ENCODE assay signal across 11 cellular contexts in genomic region chr7:22860337-22860736, GRCh38. TPM values are rescaled to one million over a fixed set of nuclear protein-coding genes. Genes with fewer than 3 reads are reported as not detected.
DNase-seq lines count a peak whose midpoint lies in the region; ATAC-seq and TF ChIP-seq lines count a peak whose summit lies in the region.
"Had no signal": no experiment of that assay in that cellular context is flagged by ENCODE, and none has a peak within 500 bp of the region (broad histone marks: within the 10 kb centered on the region; RNA-seq: fewer than 3 reads in every experiment).

No MANE protein-coding gene starts in this region.

- H3K27me3 ChIP-seq in left ventricle myocardium inferior (ENCODE audit: low read depth) (no peaks in the 10 kb centered on the region), gastroesophageal sphincter (no peaks in the 10 kb centered on the region), vagina (no peaks in the 10 kb centered on the region), colonic mucosa (no peaks in the 10 kb centered on the region)

- no peak overlapping the region for H3K9ac ChIP-seq in colonic mucosa (ENCODE audit: low read depth in 2 of 2, low read length in 2 of 2)

- CTCF ChIA-PET in activated B cell treated with CpG ODN at 0.5 μM for 24 hours (lab: Charles Lee), result interaction anchor here (0.7 to 1.8 kb wide), 6 partner anchors 11 to 300 kb away, joined by 3 to 4 read pairs (median 3); no protein-coding TSS in a partner anchor

- TF ChIP-seq POLR2A in gastroesophageal sphincter (IDR thresholded peaks at IDR 0.05) (no peak), vagina (IDR thresholded peaks at IDR 0.05) (no peak)

- TF ChIP-seq CTCF in left ventricle myocardium inferior (IDR thresholded peaks at IDR 0.05; ENCODE audit: borderline replicate concordance) (no peak), activated B cell treated with CpG ODN at 0.5 μM for 24 hours (IDR thresholded peaks at IDR 0.05) (no peak), gastroesophageal sphincter (IDR thresholded peaks at IDR 0.05) (no peak), vagina (IDR thresholded peaks at IDR 0.05) (no peak), colonic mucosa (IDR thresholded peaks at IDR 0.05) (no peak)

- DNase-seq in left ventricle myocardium inferior (no peak), Right ventricle myocardium superior (no peak), activated B cell treated with CpG ODN at 0.5 μM for 24 hours (no peak), vagina (ENCODE audit: extremely low spot score in 2 of 2) (no peak), colonic mucosa (no peak), OCI-M1 (lab: John Stamatoyannopoulos, UW) (no peak)
- DNase-seq: MM.1S had no signal

- H3K27ac ChIP-seq in left ventricle myocardium inferior (replicated peaks) (peak overlapping the region; percentile 42), gastroesophageal sphincter (peak overlapping the region; percentile 55 to 98 (median 90)), vagina (peak overlapping the region; percentile 67), colonic mucosa (no peak overlapping the region)
- H3K27ac ChIP-seq: C4-2B had no signal

- ATAC-seq in Right ventricle myocardium superior (ENCODE audit: poor library complexity) (no peak), activated B cell treated with CpG ODN at 0.5 μM for 24 hours (ENCODE audit: low read depth) (peak; percentile 15), gastroesophageal sphincter (no peak), HG03039 (IDR thresholded peaks at IDR 0.05; ENCODE audit: unreplicated experiment) (no peak)

- H3K4me3 ChIP-seq in left ventricle myocardium inferior (no peak overlapping the region), gastroesophageal sphincter (no peak overlapping the region), vagina (no peak overlapping the region), colonic mucosa (no peak overlapping the region)

- H3K9me3 Mint-ChIP-seq in activated B cell treated with CpG ODN at 0.5 μM for 24 hours, result no peaks in the 10 kb centered on the region
- H3K9me3 Mint-ChIP-seq: activated CD4-positive, alpha-beta T cell treated with anti-CD3 and anti-CD28 coated beads, Interleukin-2, amount 10 ng/mL, durations not matched to agents 7 days and 5 days had no signal

- no peak for TF ChIP-seq EP300 in gastroesophageal sphincter (IDR thresholded peaks at IDR 0.05)

- intact Hi-C loops in left ventricle myocardium inferior (cut with micrococcal nuclease) (no loop called here), Right ventricle myocardium superior (cut with DNase I) (no loop called here), activated B cell treated with CpG ODN at 0.5 μM for 24 hours (cut with micrococcal nuclease) (loop anchor here (1.0 kb wide), 1 partner anchor 300 kb away; no protein-coding TSS in a partner anchor), vagina (cut with DNase I) (no loop called here), colonic mucosa (cut with DNase I) (no loop called here)

- H3K36me3 ChIP-seq in left ventricle myocardium inferior, result peaks cover 53% of the 10 kb centered on the region
- H3K36me3 ChIP-seq in gastroesophageal sphincter, result peaks cover 0 to 12% of the 10 kb centered on the region in 2 donors
- H3K36me3 ChIP-seq in vagina, result peaks cover 0 to 5% of the 10 kb centered on the region in 2 donors
- H3K36me3 ChIP-seq in colonic mucosa, result no peaks in the 10 kb centered on the region

- peak overlapping the region; percentile 19 for H3K27ac Mint-ChIP-seq in activated B cell treated with CpG ODN at 0.5 μM for 24 hours
- H3K27ac Mint-ChIP-seq: activated CD4-positive, alpha-beta T cell treated with anti-CD3 and anti-CD28 coated beads, Interleukin-2, amount 10 ng/mL, durations not matched to agents 7 days and 5 days had no signal

- 62 to 67% methylated on average over 2 of the region's 2 CpGs for WGBS in gastroesophageal sphincter (ENCODE audit: low coverage in 1 of 2), 2 donors

- H3K9me3 ChIP-seq in left ventricle myocardium inferior (replicated peaks) (no peaks in the 10 kb centered on the region), gastroesophageal sphincter (no peaks in the 10 kb centered on the region), vagina (no peaks in the 10 kb centered on the region), colonic mucosa (no peaks in the 10 kb centered on the region)

- no peak overlapping the region for H3K4me3 Mint-ChIP-seq in activated B cell treated with CpG ODN at 0.5 μM for 24 hours
- H3K4me3 Mint-ChIP-seq: activated CD4-positive, alpha-beta T cell treated with anti-CD3 and anti-CD28 coated beads, Interleukin-2, amount 10 ng/mL, durations not matched to agents 7 days and 5 days had no signal

- H3K4me1 Mint-ChIP-seq in activated B cell treated with CpG ODN at 0.5 μM for 24 hours, result peaks cover 65% of the 10 kb centered on the region

- no peaks in the 10 kb centered on the region for H3K27me3 Mint-ChIP-seq in activated B cell treated with CpG ODN at 0.5 μM for 24 hours
- H3K27me3 Mint-ChIP-seq: activated CD4-positive, alpha-beta T cell treated with anti-CD3 and anti-CD28 coated beads, Interleukin-2, amount 10 ng/mL, durations not matched to agents 7 days and 5 days had no signal

- H3K4me1 ChIP-seq in left ventricle myocardium inferior (peaks cover 63% of the 10 kb centered on the region), gastroesophageal sphincter (peaks cover 0 to 69% (median 29%) of the 10 kb centered on the region in 3 donors), vagina (peaks cover 55% of the 10 kb centered on the region), colonic mucosa (no peaks in the 10 kb centered on the region)

- POLR2A ChIA-PET in activated B cell treated with CpG ODN at 0.5 μM for 24 hours (lab: Charles Lee), result interaction anchor here (0.8 to 1.5 kb wide), 3 partner anchors 13 to 298 kb away, joined by 3 to 6 read pairs (median 5); no protein-coding TSS in a partner anchor

- peaks cover 77% of the 10 kb centered on the region for H3K36me3 Mint-ChIP-seq in activated B cell treated with CpG ODN at 0.5 μM for 24 hours (ENCODE audit: low read depth)

RNA-seq across cellular contexts. Expression of gene TOMM7, which starts 37.7 kb away (rescaled TPM):
- total RNA-seq in left ventricle myocardium inferior (563 TPM), Right ventricle myocardium superior (634 TPM), activated B cell treated with CpG ODN at 0.5 μM for 24 hours (324 and 406 TPM in 2 replicates), gastroesophageal sphincter (100 to 1,000 TPM; 121 to 340 (median 231) TPM), vagina (167 TPM), colonic mucosa (100 to 1,000 TPM; 235 to 288 TPM)
